ENCODE assay signal across 14 cellular contexts in the genomic region with DNA sequence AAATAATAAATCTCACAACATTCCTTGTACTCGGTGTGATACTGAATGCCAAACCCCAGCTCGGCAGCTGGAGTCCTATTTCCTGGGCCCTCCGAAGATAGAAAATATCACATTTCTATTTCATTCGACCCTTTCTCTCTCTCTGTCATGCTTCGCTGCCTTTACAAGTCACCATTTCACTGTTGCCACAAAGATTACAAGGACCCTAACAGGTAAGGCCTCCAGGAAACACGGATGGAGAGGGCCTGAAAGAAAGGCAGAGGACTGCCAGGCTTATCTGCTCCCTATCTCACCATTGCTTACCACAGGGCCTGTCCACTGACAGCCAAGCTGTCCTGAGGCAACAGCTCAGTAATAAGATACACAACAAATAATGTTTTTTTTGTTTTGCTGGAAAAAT.
DNase-seq lines count a peak whose midpoint lies in the region; ATAC-seq and TF ChIP-seq lines count a peak whose summit lies in the region.
"Had no signal": no experiment of that assay in that cellular context is flagged by ENCODE, and none has a peak within 500 bp of the region (broad histone marks: within the 10 kb centered on the region; RNA-seq: fewer than 3 reads in every experiment).

No MANE protein-coding gene starts in this region.

- CTCF ChIA-PET in HEK293T (lab: Yijun Ruan, JAX) = no interaction called here

- peak overlapping the region; percentile 36 for H2BK15ac ChIP-seq in mesendoderm (replicated peaks; ENCODE audit: low read depth)

- no CpG with 5 or more reads among the region's 6 CpGs for WGBS in mesendoderm (ENCODE audit: extremely low coverage, insufficient coverage, low lambda C conversion rate)

- no peak overlapping the region for H2AK5ac ChIP-seq in mesendoderm (ENCODE audit: low read length)

- POLR2A ChIA-PET in HEK293T (lab: Yijun Ruan, JAX) = no interaction called here

- H3K9ac ChIP-seq in mesendoderm (ENCODE audit: low read length) = no peak overlapping the region

- H3K4me1 ChIP-seq in BE2C (peaks cover 21% of the 10 kb centered on the region), mesendoderm (ENCODE audit: control insufficient read depth, low read depth, low read length) (peaks cover 13% of the 10 kb centered on the region)
- H3K4me1 ChIP-seq: tibial artery had no signal

- no peak overlapping the region for H2BK5ac ChIP-seq in mesendoderm (ENCODE audit: low read length)

- peak overlapping the region; percentile 64 for H3K18ac ChIP-seq in mesendoderm (ENCODE audit: low read length)

- no peak overlapping the region for H3K23ac ChIP-seq in mesendoderm (ENCODE audit: low read length)

- H3K9me3 ChIP-seq in BE2C = no peaks in the 10 kb centered on the region
- H3K9me3 ChIP-seq: tibial artery had no signal

- no peak for TF ChIP-seq CTCF in BE2C (IDR thresholded peaks at IDR 0.05; ENCODE audit: low read depth, low read length)
- TF ChIP-seq CTCF in omental fat pad (IDR thresholded peaks at IDR 0.05) = no peak

- H3K36me3 ChIP-seq in BE2C = no peaks in the 10 kb centered on the region
- H3K36me3 ChIP-seq in mesendoderm (ENCODE audit: control insufficient read depth, insufficient read depth, low read length) = no peaks in the 10 kb centered on the region
- H3K36me3 ChIP-seq: tibial artery had no signal

- H4K5ac ChIP-seq in mesendoderm (ENCODE audit: low read length) = no peak overlapping the region

- H3K56ac ChIP-seq in mesendoderm (ENCODE audit: low read length) = no peak overlapping the region

- no peak overlapping the region for H3K4me3 ChIP-seq in BE2C (ENCODE audit: low read depth, low read length)
- no peak overlapping the region for H3K4me3 ChIP-seq in mesendoderm (ENCODE audit: low read length)
- H3K4me3 ChIP-seq: K562, tibial artery had no signal

- no peak overlapping the region for H3K27ac ChIP-seq in mesendoderm (ENCODE audit: low read depth, low read length)
- H3K27ac ChIP-seq: tibial artery had no signal

- no peak overlapping the region for H3K4me2 ChIP-seq in mesendoderm (ENCODE audit: low read length)

- H3K4ac ChIP-seq in mesendoderm (ENCODE audit: low read depth, low read length) = no peak overlapping the region

- ATAC-seq in GM21528 (IDR thresholded peaks at IDR 0.05; ENCODE audit: low FRiP score, unreplicated experiment) (no peak), GM21825 (IDR thresholded peaks at IDR 0.05; ENCODE audit: unreplicated experiment) (no peak), omental fat pad (ENCODE audit: low FRiP score) (no peak)
- ATAC-seq: activated T-cell treated with anti-CD3 and anti-CD28 coated beads, Interleukin-2, amount 50 U/mL, for 4 hours; K562 had no signal

- H2BK120ac ChIP-seq in mesendoderm (ENCODE audit: low read depth, low read length) = no peak overlapping the region

- H3K27me3 ChIP-seq in BE2C (no peaks in the 10 kb centered on the region), mesendoderm (ENCODE audit: insufficient read depth, low read length, poor library complexity) (no peaks in the 10 kb centered on the region)
- H3K27me3 ChIP-seq: tibial artery had no signal

- peak; percentile 23 for DNase-seq in BE2C
- no peak for DNase-seq in HEK293T (ENCODE audit: extremely low spot score)
- peak; percentile 81 for DNase-seq in NCI-H69 (lab: John Stamatoyannopoulos, UW)
- DNase-seq in mesendoderm = peak; percentile 40
- DNase-seq in stimulated activated CD4-positive, alpha-beta T cell treated with anti-CD3 and anti-CD28 coated beads, Interleukin-2, amount 100 ng/mL, for 48 hours = no peak
- DNase-seq in omental fat pad (ENCODE audit: low spot score) = no peak
- DNase-seq: activated T-cell treated with anti-CD3 and anti-CD28 coated beads, Interleukin-2, amount 50 U/mL, for 4 hours; NCI-H1694; stimulated activated CD4-positive, alpha-beta T cell treated with anti-CD3 and anti-CD28 coated beads, Interleukin-12 subunit alpha, Interleukin-12 subunit beta, amount 100 ng/mL, for 4 hours; T-helper 1 cell; tibial artery had no signal

- H3K79me2 ChIP-seq in mesendoderm (ENCODE audit: control insufficient read depth, insufficient read depth, low read length) = no peaks in the 10 kb centered on the region

- H3K79me1 ChIP-seq in mesendoderm (ENCODE audit: low read length) = no peaks in the 10 kb centered on the region

- H4K8ac ChIP-seq in mesendoderm (ENCODE audit: low read depth, low read length) = no peak overlapping the region

TF ChIP-seq in HEK293T, 16 proteins besides CTCF, POLR2A, EP300 and RAD21:
- TF ChIP-seq, protein P1, sequence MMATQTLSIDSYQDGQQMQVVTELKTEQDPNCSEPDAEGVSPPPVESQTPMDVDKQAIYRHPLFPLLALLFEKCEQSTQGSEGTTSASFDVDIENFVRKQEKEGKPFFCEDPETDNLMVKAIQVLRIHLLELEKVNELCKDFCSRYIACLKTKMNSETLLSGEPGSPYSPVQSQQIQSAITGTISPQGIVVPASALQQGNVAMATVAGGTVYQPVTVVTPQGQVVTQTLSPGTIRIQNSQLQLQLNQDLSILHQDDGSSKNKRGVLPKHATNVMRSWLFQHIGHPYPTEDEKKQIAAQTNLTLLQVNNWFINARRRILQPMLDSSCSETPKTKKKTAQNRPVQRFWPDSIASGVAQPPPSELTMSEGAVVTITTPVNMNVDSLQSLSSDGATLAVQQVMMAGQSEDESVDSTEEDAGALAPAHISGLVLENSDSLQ (IDR thresholded peaks at IDR 0.05) = peak; percentile 42; the same call in 1 of the 2 replicates
- TF ChIP-seq ARNT (IDR thresholded peaks at IDR 0.05) (no peak), LEF1 (IDR thresholded peaks at IDR 0.05; ENCODE audit: borderline replicate concordance) (no peak)

Comparison
In these comparisons a context has a peak if more than half of its experiments do, and no peak if none do; other contexts are left out.
1. DNase-seq: peak in BE2C (single experiment), NCI-H69 (single experiment) and mesendoderm (single experiment); none in HEK293T (single experiment), stimulated activated CD4-positive, alpha-beta T cell treated with anti-CD3 and anti-CD28 coated beads, Interleukin-2, amount 100 ng/mL, for 48 hours (0 of 2) and omental fat pad (single experiment).